10 cellular contexts compared by ENCODE assay signal in the genomic region with DNA sequence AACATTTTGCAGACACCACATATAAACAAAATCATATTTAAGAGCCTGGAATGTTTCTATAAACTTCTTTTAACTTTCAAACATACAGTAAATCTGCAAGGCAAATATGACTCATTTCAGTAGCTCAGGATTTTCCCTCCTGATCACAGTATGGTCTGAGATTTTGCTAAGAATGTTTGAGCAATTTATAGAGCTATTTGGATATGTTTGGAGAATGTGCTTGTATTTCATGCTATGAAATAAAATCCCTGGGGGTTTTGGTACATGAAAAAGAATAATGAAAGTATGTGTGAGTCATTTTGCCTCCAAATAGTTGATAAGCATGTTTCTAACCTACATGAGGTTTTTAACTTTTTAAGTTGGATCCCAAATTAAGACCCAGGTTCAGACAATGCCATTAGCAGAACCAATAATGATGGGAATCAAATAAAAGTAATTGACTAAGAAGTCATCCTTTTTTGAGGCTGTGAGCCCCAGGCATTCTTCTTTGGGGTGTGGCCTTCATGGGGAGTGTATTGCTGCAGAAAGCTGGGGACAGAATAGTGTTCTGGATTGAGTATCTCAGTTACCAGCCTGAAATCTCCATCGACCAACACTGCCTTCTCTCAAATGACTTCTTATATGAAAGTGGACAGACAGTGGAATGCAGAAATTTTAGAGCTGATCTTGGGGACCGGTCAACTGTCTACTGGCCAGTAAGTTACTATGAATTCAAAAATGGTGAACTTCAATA.
DNase-seq lines count a peak whose midpoint lies in the region; ATAC-seq, FAIRE-seq and TF ChIP-seq lines count a peak whose summit lies in the region.
"Had no signal": no experiment of that assay in that cellular context is flagged by ENCODE, and none has a peak within 500 bp of the region (broad histone marks: within the 10 kb centered on the region; RNA-seq: fewer than 3 reads in every experiment).

No MANE protein-coding gene starts in this region.

- peak overlapping the region; percentile 58 for H3K9ac ChIP-seq in adipocyte (ENCODE audit: low read length)

- peak; percentile 64 for DNase-seq in Daoy (ENCODE audit: low read depth)
- no peak for DNase-seq in H54 (ENCODE audit: insufficient read length, low spot score)
- DNase-seq in adipocyte (ENCODE audit: low read depth): peak; percentile 92
- DNase-seq in NCI-H187 treated with DMSO at 0.1 percent for 48 hours (lab: John Stamatoyannopoulos, UW): no peak
- DNase-seq in NCI-H1105 treated with DMSO at 0.1 percent for 48 hours (lab: John Stamatoyannopoulos, UW): no peak
- no peak for DNase-seq in activated CD4-positive, alpha-beta T cell treated with anti-CD3 and anti-CD28 coated beads, Interleukin-2, amount 50 U/mL, for 4 hours
- DNase-seq: activated B cell treated with CpG ODN at 0.5 μM for 24 hours, NCI-H2107 had no signal

- peaks cover 43% of the 10 kb centered on the region for H3K36me3 ChIP-seq in adipocyte (ENCODE audit: control insufficient read depth, insufficient read depth, low read length, severe bottlenecking)
- peaks cover 0 to 14% of the 10 kb centered on the region in 2 donors for H3K36me3 ChIP-seq in muscle layer of duodenum (ENCODE audit: control insufficient read depth in 1 of 2, insufficient read depth in 2 of 2, low read length in 2 of 2)

- H3K4me3 ChIP-seq in adipocyte (ENCODE audit: low read length) (peak overlapping the region; percentile 5), muscle layer of duodenum (ENCODE audit: low read depth in 1 of 2, low read length in 2 of 2) (no peak overlapping the region)

- ATAC-seq in HG02763 (IDR thresholded peaks at IDR 0.05; ENCODE audit: unreplicated experiment): no peak

- no peaks in the 10 kb centered on the region for H3K27me3 ChIP-seq in adipocyte (replicated peaks; ENCODE audit: control insufficient read depth, insufficient read depth, low read length)
- no peaks in the 10 kb centered on the region for H3K27me3 ChIP-seq in muscle layer of duodenum (ENCODE audit: low read depth, low read length)

- no peaks in the 10 kb centered on the region for H3K9me3 ChIP-seq in adipocyte (ENCODE audit: control insufficient read depth, low read length)
- H3K9me3 ChIP-seq in muscle layer of duodenum (ENCODE audit: control insufficient read depth in 1 of 2, low read length in 2 of 2): no peaks in the 10 kb centered on the region

- peak overlapping the region; percentile 68 for H3K27ac ChIP-seq in muscle layer of duodenum (ENCODE audit: low read length)

- TF ChIP-seq POLR2A in H54 (IDR thresholded peaks at IDR 0.05; ENCODE audit: low read depth, low read length): no peak

- H3K4me1 ChIP-seq in adipocyte (ENCODE audit: control insufficient read depth, insufficient read depth, low read length) (peaks cover 27% of the 10 kb centered on the region), muscle layer of duodenum (ENCODE audit: control insufficient read depth in 1 of 2, insufficient read depth in 2 of 2, low read length in 2 of 2) (peaks cover 6 to 30% of the 10 kb centered on the region in 2 donors)

- FAIRE-seq in H54 (lab: Jason Lieb, UNC): peak; percentile 30

Comparison
In these comparisons a context has a peak if more than half of its experiments do, and no peak if none do; other contexts are left out.
1. DNase-seq: peak in Daoy (single experiment) and adipocyte (single experiment); none in H54 (single experiment), NCI-H187 treated with DMSO at 0.1 percent for 48 hours (single experiment), NCI-H1105 treated with DMSO at 0.1 percent for 48 hours (single experiment) and activated CD4-positive, alpha-beta T cell treated with anti-CD3 and anti-CD28 coated beads, Interleukin-2, amount 50 U/mL, for 4 hours (0 of 2).